8 cellular contexts compared by ENCODE assay signal in the genomic region with DNA sequence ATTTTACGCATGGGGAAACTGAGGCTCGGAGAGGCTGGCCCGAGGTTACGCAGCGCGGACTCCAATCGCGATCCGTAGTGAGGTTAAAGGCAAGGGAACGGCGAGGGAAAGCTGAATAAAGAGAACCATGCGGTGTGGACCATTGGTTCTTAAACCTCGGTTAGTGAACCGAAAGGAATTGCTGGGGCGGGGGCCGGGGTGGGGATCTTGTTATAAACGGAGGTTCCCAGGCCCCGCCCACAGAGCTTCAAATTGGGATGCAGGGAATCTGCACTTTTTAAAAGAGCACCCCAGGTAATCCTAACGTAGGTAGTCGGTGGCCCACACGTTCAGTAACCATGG. TPM values are rescaled to one million over a fixed set of nuclear protein-coding genes. Genes with fewer than 3 reads are reported as not detected.
DNase-seq lines count a peak whose midpoint lies in the region; ATAC-seq and TF ChIP-seq lines count a peak whose summit lies in the region.

No MANE protein-coding gene starts in this region.

- 1% methylated on average over 21 of the region's 21 CpGs for WGBS in sigmoid colon, 2 donors

- no peaks in the 10 kb centered on the region for H3K9me3 Mint-ChIP-seq in activated naive CD4-positive, alpha-beta T cell treated with anti-CD3 and anti-CD28 coated beads, Interleukin-2, amount 10 ng/mL, durations not matched to agents 7 days and 5 days

- no peaks in the 10 kb centered on the region for H3K27me3 ChIP-seq in SJCRH30
- no peaks in the 10 kb centered on the region for H3K27me3 ChIP-seq in sigmoid colon

- H3K27ac Mint-ChIP-seq in activated naive CD4-positive, alpha-beta T cell treated with anti-CD3 and anti-CD28 coated beads, Interleukin-2, amount 10 ng/mL, durations not matched to agents 7 days and 5 days = no peak overlapping the region

- no peak for TF ChIP-seq EP300 in sigmoid colon (IDR thresholded peaks at IDR 0.05)

- ATAC-seq in GM19351 (IDR thresholded peaks at IDR 0.05; ENCODE audit: unreplicated experiment) = no peak

- intact Hi-C loops in sigmoid colon (cut with DNase I) = loop anchor here (5.0 to 10.0 kb wide), 3 partner anchors 116 to 194 kb away; partner anchors contain the start of genes CCP110, GDE1 and VPS35L

- peak overlapping the region; percentile 93 for H3K4me3 Mint-ChIP-seq in activated naive CD4-positive, alpha-beta T cell treated with anti-CD3 and anti-CD28 coated beads, Interleukin-2, amount 10 ng/mL, durations not matched to agents 7 days and 5 days

- no peaks in the 10 kb centered on the region for H3K9me3 ChIP-seq in SJCRH30 (replicated peaks)
- no peaks in the 10 kb centered on the region for H3K9me3 ChIP-seq in sigmoid colon

- peaks cover 3% of the 10 kb centered on the region; the same call in 1 of the 2 replicates for H3K4me1 ChIP-seq in SJCRH30
- peaks cover 0 to 23% (median 21%) of the 10 kb centered on the region in 4 donors for H3K4me1 ChIP-seq in sigmoid colon

- TF ChIP-seq CTCF in fibroblast of the aortic adventitia (IDR thresholded peaks at IDR 0.05; ENCODE audit: insufficient read depth, low read length) (no peak), sigmoid colon (IDR thresholded peaks at IDR 0.05) (no peak)

- H3K4me1 Mint-ChIP-seq in activated naive CD4-positive, alpha-beta T cell treated with anti-CD3 and anti-CD28 coated beads, Interleukin-2, amount 10 ng/mL, durations not matched to agents 7 days and 5 days = peaks cover 24% of the 10 kb centered on the region

- H3K27ac ChIP-seq in SJCRH30 = peak overlapping the region; percentile 82
- peak overlapping the region; percentile 70 to 88 (median 81) for H3K27ac ChIP-seq in sigmoid colon

- H3K36me3 ChIP-seq in SJCRH30 = peaks cover 4% of the 10 kb centered on the region
- H3K36me3 ChIP-seq in sigmoid colon = peaks cover 0 to 14% (median 9%) of the 10 kb centered on the region in 4 donors

- CTCF ChIA-PET in activated naive CD4-positive, alpha-beta T cell treated with anti-CD3 and anti-CD28 coated beads, Interleukin-2, amount 10 ng/mL, durations not matched to agents 7 days and 5 days (lab: Charles Lee) = no interaction called here

- H3K4me3 ChIP-seq in SJCRH30 (peak overlapping the region; percentile 91), fibroblast of the aortic adventitia (ENCODE audit: low read depth, low read length) (peak overlapping the region; percentile 99), sigmoid colon (peak overlapping the region; percentile 80 to 98 (median 88))

- no peak for TF ChIP-seq POLR2A in sigmoid colon (IDR thresholded peaks at IDR 0.05)

- H3K27me3 Mint-ChIP-seq in activated naive CD4-positive, alpha-beta T cell treated with anti-CD3 and anti-CD28 coated beads, Interleukin-2, amount 10 ng/mL, durations not matched to agents 7 days and 5 days = no peaks in the 10 kb centered on the region

- peaks cover 13% of the 10 kb centered on the region for H3K36me3 Mint-ChIP-seq in activated naive CD4-positive, alpha-beta T cell treated with anti-CD3 and anti-CD28 coated beads, Interleukin-2, amount 10 ng/mL, durations not matched to agents 7 days and 5 days

- peak; percentile 36 for DNase-seq in activated naive CD4-positive, alpha-beta T cell treated with anti-CD3 and anti-CD28 coated beads, Interleukin-2, amount 10 ng/mL, durations not matched to agents 7 days and 5 days
- DNase-seq in activated naive CD4-positive, alpha-beta T cell treated with anti-CD3 and anti-CD28 coated beads, Interleukin-2, amount 50 U/mL, for 16 hours = no peak
- DNase-seq in SJCRH30 = peak; percentile 37 to 41
- DNase-seq in fibroblast of the aortic adventitia (ENCODE audit: low read depth) = no peak
- DNase-seq in sigmoid colon = no peak
- no peak for DNase-seq in SHP77 treated with DMSO at 0.1 percent for 48 hours (lab: John Stamatoyannopoulos, UW)
- no peak for DNase-seq in stimulated activated CD4-positive, alpha-beta T cell treated with anti-CD3 and anti-CD28 coated beads, Interleukin-12 subunit alpha, Interleukin-12 subunit beta, amount 100 ng/mL, for 4 hours

RNA-seq across cellular contexts. Expression of gene IQCK, which starts 0.5 kb away (rescaled TPM):
- 2.6 and 3.0 TPM in 2 replicates for total RNA-seq in SJCRH30 (2014; rRNA removed; shearing (Covaris generic))
- total RNA-seq in fibroblast of the aortic adventitia (ENCODE audit: low replicate concordance) (3.1 and 22.3 TPM in 2 replicates), sigmoid colon (10 to 100 TPM; 10.3 to 16.6 (median 12.4) TPM)
- polyA plus RNA-seq in sigmoid colon = 1 to 10 TPM; 5.1 to 9.0 (median 9.0) TPM

RNA-seq across cellular contexts. Expression of gene KNOP1, which starts 0.6 kb away (rescaled TPM):
- 26.0 and 30.6 TPM in 2 replicates for total RNA-seq in SJCRH30 (2014; rRNA removed; shearing (Covaris generic))
- 12.7 and 63.0 TPM in 2 replicates for total RNA-seq in fibroblast of the aortic adventitia (ENCODE audit: low replicate concordance)
- 10 to 100 TPM in 1 of 4 donors, 1 to 10 TPM in 3; 5.0 to 11.1 (median 7.6) TPM for total RNA-seq in sigmoid colon
- 10 to 100 TPM; 10.4 to 16.4 (median 16.2) TPM for polyA plus RNA-seq in sigmoid colon

Comparison
In these comparisons a context has a peak if more than half of its experiments do, and no peak if none do; other contexts are left out.
1. DNase-seq: peak in activated naive CD4-positive, alpha-beta T cell treated with anti-CD3 and anti-CD28 coated beads, Interleukin-2, amount 10 ng/mL, durations not matched to agents 7 days and 5 days (single experiment) and SJCRH30 (2 of 2); none in activated naive CD4-positive, alpha-beta T cell treated with anti-CD3 and anti-CD28 coated beads, Interleukin-2, amount 50 U/mL, for 16 hours (single experiment), fibroblast of the aortic adventitia (single experiment), sigmoid colon (single experiment), SHP77 treated with DMSO at 0.1 percent for 48 hours (single experiment) and stimulated activated CD4-positive, alpha-beta T cell treated with anti-CD3 and anti-CD28 coated beads, Interleukin-12 subunit alpha, Interleukin-12 subunit beta, amount 100 ng/mL, for 4 hours (single experiment).
2. Peak in every context shown above with its lines, with median percentiles within 50 percentile points of each other: H3K4me3 ChIP-seq.